7 cellular contexts compared by ENCODE assay signal in the genomic region with DNA sequence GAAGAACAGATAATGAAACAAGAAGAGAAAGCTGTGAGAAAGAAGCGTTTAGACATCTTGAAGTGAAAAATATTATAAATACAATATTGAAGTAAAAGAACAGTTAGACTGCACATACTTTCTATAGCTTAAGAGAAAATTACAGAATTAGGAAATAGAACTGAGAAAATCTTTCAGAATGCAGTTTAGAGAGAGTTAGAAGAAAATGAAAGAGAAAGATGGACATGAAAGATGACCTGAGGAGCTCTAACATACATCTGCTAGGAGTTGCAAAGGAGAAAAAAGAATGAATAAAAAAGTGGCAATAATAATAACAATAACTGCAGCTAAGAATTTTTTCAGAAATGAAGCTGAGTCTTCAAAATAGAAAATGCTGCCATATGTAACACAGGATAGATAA.
DNase-seq lines count a peak whose midpoint lies in the region; ATAC-seq, FAIRE-seq and TF ChIP-seq lines count a peak whose summit lies in the region.
"Not testable (repeated sequence)": the region's sequence is repeated elsewhere in the genome, so short reads cannot be mapped to it uniquely, and the experiment has no call there.

No MANE protein-coding gene starts in this region.

- not testable (repeated sequence) for H3K9me2 ChIP-seq in MM.1S (replicated peaks; ENCODE audit: insufficient read depth, low read length)

- intact Hi-C loops in heart left ventricle (cut with DNase I); sigmoid colon (cut with DNase I); uterus (cut with DNase I; ENCODE audit: low total_unique reads): not testable (repeated sequence)

- not testable (repeated sequence) for H3K9ac ChIP-seq in MM.1S (ENCODE audit: low read length)

- not testable (repeated sequence) for ATAC-seq in heart left ventricle

- peaks cover 23% of the 10 kb centered on the region for H3K4me1 ChIP-seq in MM.1S (ENCODE audit: low read length)
- peaks cover 0 to 55% (median 19%) of the 10 kb centered on the region in 12 donors for H3K4me1 ChIP-seq in heart left ventricle
- peaks cover 0 to 46% (median 41%) of the 10 kb centered on the region in 4 donors for H3K4me1 ChIP-seq in sigmoid colon
- not testable (repeated sequence) for H3K4me1 ChIP-seq in uterus

- TF ChIP-seq CTCF in MM.1S (IDR thresholded peaks at IDR 0.05; ENCODE audit: low read length); heart left ventricle (IDR thresholded peaks at IDR 0.05); sigmoid colon (IDR thresholded peaks at IDR 0.05); uterus (IDR thresholded peaks at IDR 0.05): not testable (repeated sequence)

- H3F3A ChIP-seq in MM.1S (ENCODE audit: insufficient read depth, low read length) = not testable (repeated sequence)

- not testable (repeated sequence) for DNase-seq in GM12892 (ENCODE audit: insufficient read length); H54 (ENCODE audit: insufficient read length, low spot score); heart left ventricle; sigmoid colon; uterus
- peak; percentile 18 for DNase-seq in MM.1S

- H4K20me1 ChIP-seq in MM.1S (ENCODE audit: insufficient read depth, low read length) = not testable (repeated sequence)

- not testable (repeated sequence) for H2AFZ ChIP-seq in MM.1S (ENCODE audit: low read length)

- TF ChIP-seq POLR2A in GM12892 (IDR thresholded peaks at IDR 0.05; ENCODE audit: low read depth, low read length); H54 (IDR thresholded peaks at IDR 0.05; ENCODE audit: low read depth, low read length); heart left ventricle (IDR thresholded peaks at IDR 0.05); sigmoid colon (IDR thresholded peaks at IDR 0.05); uterus (IDR thresholded peaks at IDR 0.05): not testable (repeated sequence)

- FAIRE-seq in GM12892 (lab: Jason Lieb, UNC) (peak; percentile 44), H54 (lab: Jason Lieb, UNC) (peak; percentile 78), TTC549 (lab: Jason Lieb, UNC) (peak; percentile 45)

- H3K4me3 ChIP-seq in MM.1S (ENCODE audit: low read length); heart left ventricle; sigmoid colon; uterus: not testable (repeated sequence)

- not testable (repeated sequence) for TF ChIP-seq EP300 in sigmoid colon (IDR thresholded peaks at IDR 0.05)

- peak overlapping the region; percentile 42 for H3K4me2 ChIP-seq in MM.1S (ENCODE audit: low read depth, low read length)

- 86 to 96% (median 96%) methylated on average over 1 of the region's 1 CpG for WGBS in heart left ventricle, 4 donors
- whole genome bisulfite sequencing in sigmoid colon, 2 donors = 87 to 92% methylated on average over 1 of the region's 1 CpG

- H3K36me3 ChIP-seq in MM.1S (replicated peaks; ENCODE audit: insufficient read depth, low read length); sigmoid colon; uterus: not testable (repeated sequence)
- H3K36me3 ChIP-seq in heart left ventricle = peaks cover 0 to 14% (median 0%) of the 10 kb centered on the region in 9 donors

- H3K79me2 ChIP-seq in MM.1S (ENCODE audit: low read length) = not testable (repeated sequence)

- H3K27ac ChIP-seq in MM.1S (ENCODE audit: low read length) (peak overlapping the region; percentile 9; the same call in 1 of the 2 replicates), heart left ventricle (peak overlapping the region in 8 of 12 donors; percentile 0 to 77 (median 38)), sigmoid colon (peak overlapping the region; percentile 65 to 83 (median 77)), uterus (peak overlapping the region; percentile 75)

- not testable (repeated sequence) for H3K9me3 ChIP-seq in MM.1S (replicated peaks; ENCODE audit: insufficient read depth, low read length); heart left ventricle; sigmoid colon; uterus

- H3K27me3 ChIP-seq in MM.1S (replicated peaks; ENCODE audit: insufficient read depth, low read length); heart left ventricle; sigmoid colon; uterus: not testable (repeated sequence)

Comparison
In these comparisons a context has a peak if more than half of its experiments do, and no peak if none do; other contexts are left out.
1. H3K27ac ChIP-seq: peak in every context shown above with its lines; median percentile 77 in sigmoid colon; 75 in uterus; 38 in heart left ventricle; 9 in MM.1S.